23 cellular contexts compared by ENCODE assay signal in the genomic region with DNA sequence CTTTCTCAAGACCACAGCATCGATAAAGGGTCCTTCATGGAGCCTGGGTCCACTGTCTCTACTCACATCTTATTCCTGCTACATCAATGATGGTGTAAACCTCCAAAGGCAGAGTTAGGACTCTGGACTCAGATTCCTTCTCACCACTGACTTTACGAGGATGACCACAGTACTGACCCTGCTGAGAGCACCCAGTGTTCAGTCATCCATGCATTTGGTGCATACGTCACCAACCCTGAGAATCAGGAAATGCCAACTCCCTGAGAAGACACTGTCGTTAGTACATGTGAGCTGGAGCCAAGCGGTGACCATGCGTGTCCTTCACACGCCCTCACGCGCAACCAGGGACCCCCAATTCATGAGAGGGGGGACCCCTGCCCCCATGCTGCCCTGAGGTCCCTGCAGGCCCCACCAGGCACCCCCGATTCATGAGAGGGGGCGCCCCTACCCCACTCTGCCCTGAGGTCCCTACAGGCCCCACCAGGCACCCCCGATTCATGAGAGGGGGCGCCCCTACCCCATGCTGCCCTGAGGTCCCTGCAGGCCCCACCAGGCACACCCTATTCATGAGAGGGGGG.
DNase-seq lines count a peak whose midpoint lies in the region; ATAC-seq, FAIRE-seq and TF ChIP-seq lines count a peak whose summit lies in the region.
"Had no signal": no experiment of that assay in that cellular context is flagged by ENCODE, and none has a peak within 500 bp of the region (broad histone marks: within the 10 kb centered on the region; RNA-seq: fewer than 3 reads in every experiment).

No MANE protein-coding gene starts in this region.

- H3K4me3 ChIP-seq in epithelial cell of proximal tubule (ENCODE audit: low read depth, low read length): no peak overlapping the region
- H3K4me3 ChIP-seq: HAP-1, mucosa of descending colon had no signal

- no peaks in the 10 kb centered on the region for H3K36me3 Mint-ChIP-seq in osteocyte (ENCODE audit: unreplicated experiment)
- H3K36me3 Mint-ChIP-seq: stimulated activated memory B cell treated with anti-CD40 and anti-IgM and Interleukin-4, amounts not matched to agents 10 μg/mL and 1 μg/mL and 100 μg/mL, for 72 hours had no signal

- no peak overlapping the region for H3K4me3 Mint-ChIP-seq in osteocyte (ENCODE audit: unreplicated experiment)
- H3K4me3 Mint-ChIP-seq: CD4-positive, alpha-beta T cell; dendritic cell treated with granulocyte-macrophage colony-stimulating factor and Interleukin-4, amounts not matched to agents 40 ng/mL and 50 ng/mL, for 4 days; nephron progenitor cell; stimulated activated memory B cell treated with anti-CD40 and anti-IgM and Interleukin-4, amounts not matched to agents 10 μg/mL and 1 μg/mL and 100 μg/mL, for 72 hours; T-helper 2 cell treated with Interferon-gamma antibody and Interleukin-4, amounts not matched to agents 5 μg/mL and 100 μg/mL, for 36 hours had no signal

- peak; percentile 84 for DNase-seq in EL
- DNase-seq in RCC 7860 (ENCODE audit: low spot score): peak; percentile 95
- DNase-seq in epithelial cell of proximal tubule (ENCODE audit: low read depth): peak; percentile 96
- DNase-seq in osteocyte (ENCODE audit: extremely low spot score, unreplicated experiment): peak; percentile 66
- DNase-seq in HuH-7.5 (ENCODE audit: low spot score): no peak
- DNase-seq in activated CD4-positive, alpha-beta T cell treated with anti-CD3 and anti-CD28 coated beads for 48 hours: no peak
- DNase-seq: activated gamma-delta T cell treated with Interleukin-2 at 50 U/mL for 16 hours; activated T-cell treated with anti-CD3 and anti-CD28 coated beads for 4 hours; CD4-positive, alpha-beta T cell; GF-D8; mucosa of descending colon; NCI-H1105 treated with DMSO at 0.1 percent for 48 hours; NCI-H2081; NCI-H345; nephron progenitor cell had no signal

- H3K4me1 Mint-ChIP-seq in osteocyte (ENCODE audit: unreplicated experiment): no peaks in the 10 kb centered on the region
- H3K4me1 Mint-ChIP-seq: stimulated activated memory B cell treated with anti-CD40 and anti-IgM and Interleukin-4, amounts not matched to agents 10 μg/mL and 1 μg/mL and 100 μg/mL, for 72 hours had no signal

- H3K9me3 Mint-ChIP-seq in osteocyte (ENCODE audit: unreplicated experiment): no peaks in the 10 kb centered on the region
- H3K9me3 Mint-ChIP-seq: CD4-positive, alpha-beta T cell; stimulated activated memory B cell treated with anti-CD40 and anti-IgM and Interleukin-4, amounts not matched to agents 10 μg/mL and 1 μg/mL and 100 μg/mL, for 72 hours; T-helper 2 cell treated with Interferon-gamma antibody and Interleukin-4, amounts not matched to agents 5 μg/mL and 100 μg/mL, for 36 hours had no signal

- no peak overlapping the region for H3K27ac Mint-ChIP-seq in osteocyte (ENCODE audit: unreplicated experiment)
- H3K27ac Mint-ChIP-seq: CD4-positive, alpha-beta T cell; dendritic cell treated with granulocyte-macrophage colony-stimulating factor and Interleukin-4, amounts not matched to agents 40 ng/mL and 50 ng/mL, for 4 days; nephron progenitor cell; progenitor cell of endocrine pancreas; stimulated activated memory B cell treated with anti-CD40 and anti-IgM and Interleukin-4, amounts not matched to agents 10 μg/mL and 1 μg/mL and 100 μg/mL, for 72 hours; T-helper 2 cell treated with Interferon-gamma antibody and Interleukin-4, amounts not matched to agents 5 μg/mL and 100 μg/mL, for 36 hours had no signal

- no peak for TF ChIP-seq CTCF in epithelial cell of proximal tubule (conservative IDR thresholded peaks at IDR 0.05; ENCODE audit: low read depth, low read length)
- no peak for TF ChIP-seq CTCF in osteocyte (IDR thresholded peaks at IDR 0.05)

- ATAC-seq in GM18870 (IDR thresholded peaks at IDR 0.05; ENCODE audit: unreplicated experiment): no peak
- ATAC-seq in HG02885 (IDR thresholded peaks at IDR 0.05; ENCODE audit: poor library complexity, unreplicated experiment): no peak
- ATAC-seq: mucosa of descending colon; SK-N-SH treated with all-trans-retinoic acid at 6 μM for 48 hours; stimulated activated memory B cell treated with anti-CD40 and anti-IgM and Interleukin-4, amounts not matched to agents 10 μg/mL and 1 μg/mL and 100 μg/mL, for 72 hours had no signal

- FAIRE-seq in RCC 7860 (lab: Jason Lieb, UNC): peak; percentile 89

- H3K27me3 Mint-ChIP-seq in osteocyte (ENCODE audit: unreplicated experiment): no peaks in the 10 kb centered on the region
- H3K27me3 Mint-ChIP-seq: CD4-positive, alpha-beta T cell; dendritic cell treated with granulocyte-macrophage colony-stimulating factor and Interleukin-4, amounts not matched to agents 40 ng/mL and 50 ng/mL, for 4 days had no signal

Comparison
In these comparisons a context has a peak if more than half of its experiments do, and no peak if none do; other contexts are left out.
1. DNase-seq: peak in EL (single experiment), RCC 7860 (single experiment), epithelial cell of proximal tubule (single experiment) and osteocyte (single experiment); none in HuH-7.5 (single experiment) and activated CD4-positive, alpha-beta T cell treated with anti-CD3 and anti-CD28 coated beads for 48 hours (single experiment).